In the genomic region with DNA sequence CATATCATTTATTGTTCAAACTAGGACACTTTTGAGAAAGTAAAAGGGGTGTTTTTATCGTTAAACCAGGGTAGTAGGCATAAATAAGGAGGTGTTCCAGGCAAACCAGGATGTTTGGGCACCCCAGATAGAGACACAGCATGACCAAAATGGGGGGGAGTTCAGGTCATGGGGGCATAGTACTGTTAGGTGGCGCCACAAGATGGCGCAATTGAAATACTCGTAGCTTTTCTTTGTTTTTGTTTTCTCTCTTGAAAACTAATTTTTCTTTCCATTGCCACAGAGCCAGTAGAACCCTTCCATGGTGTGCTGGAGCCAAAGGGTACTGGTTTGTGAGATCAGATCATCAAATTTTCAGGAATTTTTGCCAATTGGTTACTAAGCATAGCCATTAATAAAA, we compare ENCODE assay signal across 8 cellular contexts.
DNase-seq lines count a peak whose midpoint lies in the region; ATAC-seq and TF ChIP-seq lines count a peak whose summit lies in the region.

No MANE protein-coding gene starts in this region.

- POLR2A ChIA-PET in naive thymus-derived CD4-positive, alpha-beta T cell (lab: Charles Lee): interaction anchor here (0.7 kb wide), 1 partner anchor 83 kb away, joined by 3 read pairs; no protein-coding TSS in a partner anchor

- no peaks in the 10 kb centered on the region for H3K36me3 ChIP-seq in CD4-positive, CD25-positive, alpha-beta regulatory T cell (ENCODE audit: control insufficient read depth, insufficient read depth, low read length)
- no peaks in the 10 kb centered on the region for H3K36me3 ChIP-seq in naive thymus-derived CD4-positive, alpha-beta T cell (ENCODE audit: control insufficient read depth in 2 of 3, insufficient read depth in 3 of 3, low read length in 3 of 3)

- no peaks in the 10 kb centered on the region for H3K9me3 ChIP-seq in CD4-positive, CD25-positive, alpha-beta regulatory T cell (ENCODE audit: control insufficient read depth in 2 of 2, low read length in 2 of 2)
- H3K9me3 ChIP-seq in naive thymus-derived CD4-positive, alpha-beta T cell (ENCODE audit: control insufficient read depth in 2 of 3, low read length in 3 of 3): no peaks in the 10 kb centered on the region

- peaks cover 4% of the 10 kb centered on the region for H3K27me3 Mint-ChIP-seq in CD4-positive, CD25-positive, alpha-beta regulatory T cell
- H3K27me3 Mint-ChIP-seq in HFFc6 (ENCODE audit: insufficient read depth): no peaks in the 10 kb centered on the region
- H3K27me3 Mint-ChIP-seq in naive thymus-derived CD4-positive, alpha-beta T cell: no peaks in the 10 kb centered on the region

- H3K4me3 Mint-ChIP-seq in CD4-positive, CD25-positive, alpha-beta regulatory T cell: no peak overlapping the region
- no peak overlapping the region for H3K4me3 Mint-ChIP-seq in HFFc6
- H3K4me3 Mint-ChIP-seq in naive thymus-derived CD4-positive, alpha-beta T cell: no peak overlapping the region

- H3K27ac Mint-ChIP-seq in CD4-positive, CD25-positive, alpha-beta regulatory T cell: no peak overlapping the region
- peak overlapping the region; percentile 73 for H3K27ac Mint-ChIP-seq in HFFc6
- no peak overlapping the region for H3K27ac Mint-ChIP-seq in naive thymus-derived CD4-positive, alpha-beta T cell

- no peak overlapping the region for H3K27ac ChIP-seq in CD4-positive, CD25-positive, alpha-beta regulatory T cell (ENCODE audit: insufficient read depth, low read length, poor library complexity, severe bottlenecking)
- H3K27ac ChIP-seq in naive thymus-derived CD4-positive, alpha-beta T cell (ENCODE audit: low read depth, low read length): no peak overlapping the region

- in situ Hi-C loops in SK-MEL-5 (cut with HindIII; ENCODE audit: low pct_unique_long_range_greater_than_20kb, low sequenced_read_pairs): no loop called here

- TF ChIP-seq CTCF in HFFc6 (IDR thresholded peaks at IDR 0.05) (peak; percentile 76), choroid plexus epithelial cell (conservative IDR thresholded peaks at IDR 0.05; ENCODE audit: low read depth, low read length) (peak; percentile 62)

- H3K36me3 Mint-ChIP-seq in CD4-positive, CD25-positive, alpha-beta regulatory T cell: no peaks in the 10 kb centered on the region
- no peaks in the 10 kb centered on the region for H3K36me3 Mint-ChIP-seq in HFFc6 (ENCODE audit: low read depth)
- H3K36me3 Mint-ChIP-seq in naive thymus-derived CD4-positive, alpha-beta T cell: no peaks in the 10 kb centered on the region

- H3K4me1 Mint-ChIP-seq in CD4-positive, CD25-positive, alpha-beta regulatory T cell: peaks cover 0 to 20% (median 6%) of the 10 kb centered on the region in 4 donors
- H3K4me1 Mint-ChIP-seq in HFFc6 (ENCODE audit: low read depth): peaks cover 34% of the 10 kb centered on the region
- peaks cover 0 to 36% (median 12%) of the 10 kb centered on the region in 7 donors for H3K4me1 Mint-ChIP-seq in naive thymus-derived CD4-positive, alpha-beta T cell

- intact Hi-C loops in naive thymus-derived CD4-positive, alpha-beta T cell (cut with micrococcal nuclease): loop anchor here (1.0 to 10.0 kb wide), 13 partner anchors 42 to 654 kb away; a partner anchor contains a TSS

- no peaks in the 10 kb centered on the region for H3K27me3 ChIP-seq in CD4-positive, CD25-positive, alpha-beta regulatory T cell (ENCODE audit: control insufficient read depth, insufficient read depth, low read length)
- H3K27me3 ChIP-seq in naive thymus-derived CD4-positive, alpha-beta T cell (ENCODE audit: control insufficient read depth in 2 of 2, insufficient read depth in 2 of 2, low read length in 2 of 2): no peaks in the 10 kb centered on the region

- peak; percentile 4 to 66 (median 44) for DNase-seq in CD4-positive, CD25-positive, alpha-beta regulatory T cell
- DNase-seq in HFFc6 (no peak), SK-MEL-5 (ENCODE audit: low read depth, low spot score) (peak; percentile 55), choroid plexus epithelial cell (ENCODE audit: low read depth) (no peak), C1 segment of cervical spinal cord (lab: John Stamatoyannopoulos, UW) (no peak)
- DNase-seq in naive thymus-derived CD4-positive, alpha-beta T cell: peak in 6 of 9 donors; percentile 17 to 46 (median 32)

- CTCF ChIA-PET in naive thymus-derived CD4-positive, alpha-beta T cell (lab: Charles Lee): interaction anchor here (0.6 to 1.3 kb wide), 3 partner anchors 41 to 654 kb away, joined by 3 to 4 read pairs (median 3); no protein-coding TSS in a partner anchor

- peak in 1 of 2 donors; percentile 39 for ATAC-seq in CD4-positive, CD25-positive, alpha-beta regulatory T cell (ENCODE audit: low read depth in 2 of 2)
- ATAC-seq in naive thymus-derived CD4-positive, alpha-beta T cell: peak; percentile 75
- ATAC-seq in GM18520 (IDR thresholded peaks at IDR 0.05; ENCODE audit: unreplicated experiment): no peak
- ATAC-seq in GM21528 (IDR thresholded peaks at IDR 0.05; ENCODE audit: low FRiP score, unreplicated experiment): no peak

- no peak overlapping the region for H3K4me3 ChIP-seq in CD4-positive, CD25-positive, alpha-beta regulatory T cell (ENCODE audit: low read depth, low read length)
- no peak overlapping the region for H3K4me3 ChIP-seq in choroid plexus epithelial cell (ENCODE audit: low read depth, low read length)
- no peak overlapping the region for H3K4me3 ChIP-seq in naive thymus-derived CD4-positive, alpha-beta T cell (ENCODE audit: low read length)

- H3K9me3 Mint-ChIP-seq in CD4-positive, CD25-positive, alpha-beta regulatory T cell: peaks cover 0 to 1% (median 0%) of the 10 kb centered on the region in 7 donors
- H3K9me3 Mint-ChIP-seq in HFFc6: no peaks in the 10 kb centered on the region
- H3K9me3 Mint-ChIP-seq in naive thymus-derived CD4-positive, alpha-beta T cell: no peaks in the 10 kb centered on the region

- no peaks in the 10 kb centered on the region for H3K4me1 ChIP-seq in CD4-positive, CD25-positive, alpha-beta regulatory T cell (ENCODE audit: control insufficient read depth, insufficient read depth, low read length, poor library complexity, severe bottlenecking)
- H3K4me1 ChIP-seq in naive thymus-derived CD4-positive, alpha-beta T cell (ENCODE audit: control insufficient read depth in 2 of 2, insufficient read depth in 2 of 2, low read length in 2 of 2): no peaks in the 10 kb centered on the region

Comparison
In these comparisons a context has a peak if more than half of its experiments do, and no peak if none do; other contexts are left out.
1. DNase-seq: peak in CD4-positive, CD25-positive, alpha-beta regulatory T cell (3 of 3), SK-MEL-5 (single experiment) and naive thymus-derived CD4-positive, alpha-beta T cell (6 of 9); none in HFFc6 (single experiment), choroid plexus epithelial cell (single experiment) and C1 segment of cervical spinal cord (0 of 14).